Comparison of ENCODE assay signal across 9 cellular contexts in genomic region chr16:2785101-2785991, GRCh38. TPM values are rescaled to one million over a fixed set of nuclear protein-coding genes. Genes with fewer than 3 reads are reported as not detected.
DNase-seq lines count a peak whose midpoint lies in the region; ATAC-seq, FAIRE-seq and TF ChIP-seq lines count a peak whose summit lies in the region.
"Had no signal": no experiment of that assay in that cellular context is flagged by ENCODE, and none has a peak within 500 bp of the region (broad histone marks: within the 10 kb centered on the region; RNA-seq: fewer than 3 reads in every experiment).

No MANE protein-coding gene starts in this region.

- H3K27ac ChIP-seq in keratinocyte (ENCODE audit: control insufficient read depth, insufficient read depth, low read length), result no peak overlapping the region

- H3K4me3 Mint-ChIP-seq in activated T-helper 2 cell treated with anti-CD3 and anti-CD28 coated beads, Interferon-gamma antibody, Interleukin-2, Interleukin-4, amounts not matched to agents 10 μg/mL and 5 μg/mL and 100 μg/mL, durations not matched to agents 14 hours and 24 hours and 36 hours (ENCODE audit: low read depth), result peak overlapping the region; percentile 72
- H3K4me3 Mint-ChIP-seq in stimulated activated naive CD8-positive, alpha-beta T cell treated with anti-CD3 and anti-CD28 coated beads, Interleukin-15, amount 100 ng/mL, for 72 hours, result peak overlapping the region; percentile 90 to 94

- peak in 1 of 3 experiments; percentile 28 for TF ChIP-seq CTCF in keratinocyte (optimal IDR thresholded peaks at IDR 0.05 in 1 of 3, IDR thresholded peaks at IDR 0.05 in 1 of 3, conservative IDR thresholded peaks at IDR 0.05 in 1 of 3; ENCODE audit: extremely low read depth in 1 of 3, insufficient read depth in 2 of 3, low read length in 3 of 3)

- no peaks in the 10 kb centered on the region for H3K9me3 ChIP-seq in keratinocyte (ENCODE audit: control insufficient read depth, low read depth, low read length)

- peaks cover 21% of the 10 kb centered on the region for H3K27me3 Mint-ChIP-seq in activated T-helper 2 cell treated with anti-CD3 and anti-CD28 coated beads, Interferon-gamma antibody, Interleukin-2, Interleukin-4, amounts not matched to agents 10 μg/mL and 5 μg/mL and 100 μg/mL, durations not matched to agents 14 hours and 24 hours and 36 hours (ENCODE audit: low read depth)
- H3K27me3 Mint-ChIP-seq in stimulated activated naive CD8-positive, alpha-beta T cell treated with anti-CD3 and anti-CD28 coated beads, Interleukin-15, amount 100 ng/mL, for 72 hours, result peaks cover 17% of the 10 kb centered on the region

- dilution Hi-C loops in keratinocyte (cut with MboI; ENCODE audit: extremely low pct_ligation_motif_present, low sequenced_read_pairs), result no loop called here

- H3K4me1 Mint-ChIP-seq in activated T-helper 2 cell treated with anti-CD3 and anti-CD28 coated beads, Interferon-gamma antibody, Interleukin-2, Interleukin-4, amounts not matched to agents 10 μg/mL and 5 μg/mL and 100 μg/mL, durations not matched to agents 14 hours and 24 hours and 36 hours (ENCODE audit: low read depth), result peaks cover 2% of the 10 kb centered on the region
- peaks cover 30% of the 10 kb centered on the region for H3K4me1 Mint-ChIP-seq in stimulated activated naive CD8-positive, alpha-beta T cell treated with anti-CD3 and anti-CD28 coated beads, Interleukin-15, amount 100 ng/mL, for 72 hours

- no peaks in the 10 kb centered on the region for H3K4me1 ChIP-seq in keratinocyte (ENCODE audit: control insufficient read depth, extremely low read depth, insufficient read depth, low read length)

- no peaks in the 10 kb centered on the region for H3K36me3 ChIP-seq in keratinocyte (ENCODE audit: control insufficient read depth in 2 of 2, extremely low read depth in 1 of 2, insufficient read depth in 2 of 2, low read length in 2 of 2)

- H3K27ac Mint-ChIP-seq in activated T-helper 2 cell treated with anti-CD3 and anti-CD28 coated beads, Interferon-gamma antibody, Interleukin-2, Interleukin-4, amounts not matched to agents 10 μg/mL and 5 μg/mL and 100 μg/mL, durations not matched to agents 14 hours and 24 hours and 36 hours, result peak overlapping the region; percentile 62
- peak overlapping the region; percentile 93 to 94 for H3K27ac Mint-ChIP-seq in stimulated activated naive CD8-positive, alpha-beta T cell treated with anti-CD3 and anti-CD28 coated beads, Interleukin-15, amount 100 ng/mL, for 72 hours

- intact Hi-C loops in activated T-helper 2 cell treated with anti-CD3 and anti-CD28 coated beads, Interferon-gamma antibody, Interleukin-2, Interleukin-4, amounts not matched to agents 10 μg/mL and 5 μg/mL and 100 μg/mL, durations not matched to agents 14 hours and 24 hours and 36 hours (cut with micrococcal nuclease), result no loop called here

- H2AFZ ChIP-seq in keratinocyte (ENCODE audit: control insufficient read depth, low read length), result peak overlapping the region; percentile 30

- H3K9me3 Mint-ChIP-seq in activated T-helper 2 cell treated with anti-CD3 and anti-CD28 coated beads, Interferon-gamma antibody, Interleukin-2, Interleukin-4, amounts not matched to agents 10 μg/mL and 5 μg/mL and 100 μg/mL, durations not matched to agents 14 hours and 24 hours and 36 hours, result no peaks in the 10 kb centered on the region
- H3K9me3 Mint-ChIP-seq in stimulated activated naive CD8-positive, alpha-beta T cell treated with anti-CD3 and anti-CD28 coated beads, Interleukin-15, amount 100 ng/mL, for 72 hours, result no peaks in the 10 kb centered on the region

- peak overlapping the region; percentile 54 for H3K4me2 ChIP-seq in keratinocyte (ENCODE audit: control insufficient read depth, extremely low read depth, insufficient read depth, low read depth, low read length)

- H3K27me3 ChIP-seq in keratinocyte (ENCODE audit: control insufficient read depth, extremely low read depth, insufficient read depth, low read length), result peaks cover 49% of the 10 kb centered on the region

- no peak for FAIRE-seq in keratinocyte (lab: Jason Lieb, UNC)
- FAIRE-seq: A204.1 had no signal

- H3K4me3 ChIP-seq in keratinocyte (ENCODE audit: control insufficient read depth in 2 of 3, extremely low read depth in 1 of 3, insufficient read depth in 2 of 3, low read depth in 1 of 3, low read length in 3 of 3), result peak overlapping the region in 2 of 3 experiments; percentile 7 to 27

- H3K9ac ChIP-seq in keratinocyte (ENCODE audit: control insufficient read depth, extremely low read depth, insufficient read depth, low read length), result no peak overlapping the region

- H3K36me3 Mint-ChIP-seq in activated T-helper 2 cell treated with anti-CD3 and anti-CD28 coated beads, Interferon-gamma antibody, Interleukin-2, Interleukin-4, amounts not matched to agents 10 μg/mL and 5 μg/mL and 100 μg/mL, durations not matched to agents 14 hours and 24 hours and 36 hours (ENCODE audit: low read depth), result no peaks in the 10 kb centered on the region

- no peaks in the 10 kb centered on the region for H3K79me2 ChIP-seq in keratinocyte (ENCODE audit: control insufficient read depth, insufficient read depth, low read length)

- DNase-seq in NCI-H1417 (lab: John Stamatoyannopoulos, UW) (peak in 2 of 3 experiments; percentile 64 to 69), NCI-H1417 treated with DMSO at 0.1 percent for 48 hours (lab: John Stamatoyannopoulos, UW) (no peak), keratinocyte (ENCODE audit: low read depth, low spot score) (no peak), GM19240 (ENCODE audit: insufficient read length, low spot score) (no peak), NCI-H510A treated with DMSO at 0.1 percent for 48 hours (lab: John Stamatoyannopoulos, UW) (no peak)
- DNase-seq in activated T-helper 2 cell treated with anti-CD3 and anti-CD28 coated beads, Interferon-gamma antibody, Interleukin-2, Interleukin-4, amounts not matched to agents 10 μg/mL and 5 μg/mL and 100 μg/mL, durations not matched to agents 14 hours and 24 hours and 36 hours (ENCODE audit: low spot score), result no peak
- peak; percentile 54 to 58 for DNase-seq in stimulated activated naive CD8-positive, alpha-beta T cell treated with anti-CD3 and anti-CD28 coated beads, Interleukin-15, amount 100 ng/mL, for 72 hours

- no peaks in the 10 kb centered on the region for H3K9me1 ChIP-seq in keratinocyte (ENCODE audit: control insufficient read depth, extremely low read depth, insufficient read depth, low read length)

- ATAC-seq in stimulated activated naive CD8-positive, alpha-beta T cell treated with anti-CD3 and anti-CD28 coated beads, Interleukin-15, amount 100 ng/mL, for 72 hours, result peak; percentile 75
- ATAC-seq in HG03196 (IDR thresholded peaks at IDR 0.05; ENCODE audit: unreplicated experiment), result no peak

- H4K20me1 ChIP-seq in keratinocyte (ENCODE audit: control insufficient read depth, extremely low read depth, insufficient read depth, low read length), result no peaks in the 10 kb centered on the region

RNA-seq across cellular contexts. Expression of gene PRSS33, which starts 2.0 kb away (rescaled TPM):
- total RNA-seq in activated T-helper 2 cell treated with anti-CD3 and anti-CD28 coated beads, Interferon-gamma antibody, Interleukin-2, Interleukin-4, amounts not matched to agents 10 μg/mL and 5 μg/mL and 100 μg/mL, durations not matched to agents 14 hours and 24 hours and 36 hours, result not detected in 2 replicates
- not detected in 3 replicates for polyA plus RNA-seq in keratinocyte
- polyA plus RNA-seq in keratinocyte (2011; ENCODE audit: low read depth), result not detected
- polyA plus RNA-seq in keratinocyte (2011; cell fraction: cytosol; rRNA removed), result not detected in 2 replicates
- not detected in 2 replicates for polyA plus RNA-seq in keratinocyte (2011; cell fraction: nucleus; rRNA removed)
- polyA plus RNA-seq in keratinocyte (2012; ENCODE audit: low replicate concordance), result not detected in 2 replicates
- not detected in 3 replicates for polyA minus RNA-seq in keratinocyte
- polyA minus RNA-seq in keratinocyte (2011; cell fraction: cytosol; rRNA and poly(A)+ RNA removed), result not detected
- polyA minus RNA-seq in keratinocyte (2011; cell fraction: nucleus; rRNA and poly(A)+ RNA removed), result not detected in 2 replicates

RNA-seq across cellular contexts. Expression of gene ELOB, which starts 8.3 kb away (rescaled TPM):
- total RNA-seq in activated T-helper 2 cell treated with anti-CD3 and anti-CD28 coated beads, Interferon-gamma antibody, Interleukin-2, Interleukin-4, amounts not matched to agents 10 μg/mL and 5 μg/mL and 100 μg/mL, durations not matched to agents 14 hours and 24 hours and 36 hours, result 242 and 252 TPM in 2 replicates
- 150 to 593 TPM (median 235 TPM) in 3 replicates for polyA plus RNA-seq in keratinocyte
- polyA plus RNA-seq in keratinocyte (2011; ENCODE audit: low read depth), result 204 TPM
- 166 and 381 TPM in 2 replicates for polyA plus RNA-seq in keratinocyte (2011; cell fraction: cytosol; rRNA removed)
- 77.1 and 78.3 TPM in 2 replicates for polyA plus RNA-seq in keratinocyte (2011; cell fraction: nucleus; rRNA removed)
- polyA plus RNA-seq in keratinocyte (2012; ENCODE audit: low replicate concordance), result 427 and 463 TPM in 2 replicates
- polyA minus RNA-seq in keratinocyte, result 135 to 251 TPM (median 221 TPM) in 3 replicates
- polyA minus RNA-seq in keratinocyte (2011; cell fraction: cytosol; rRNA and poly(A)+ RNA removed), result 271 TPM
- polyA minus RNA-seq in keratinocyte (2011; cell fraction: nucleus; rRNA and poly(A)+ RNA removed), result 24.4 and 30.2 TPM in 2 replicates

RNA-seq across cellular contexts. Expression of gene PRSS41, which starts 12.9 kb away (rescaled TPM):
- total RNA-seq in activated T-helper 2 cell treated with anti-CD3 and anti-CD28 coated beads, Interferon-gamma antibody, Interleukin-2, Interleukin-4, amounts not matched to agents 10 μg/mL and 5 μg/mL and 100 μg/mL, durations not matched to agents 14 hours and 24 hours and 36 hours, result not detected in 2 replicates
- not detected in 3 replicates for polyA plus RNA-seq in keratinocyte
- polyA plus RNA-seq in keratinocyte (2011; ENCODE audit: low read depth), result not detected
- not detected in 2 replicates for polyA plus RNA-seq in keratinocyte (2011; cell fraction: cytosol; rRNA removed)
- polyA plus RNA-seq in keratinocyte (2011; cell fraction: nucleus; rRNA removed), result not detected in 2 replicates
- polyA plus RNA-seq in keratinocyte (2012; ENCODE audit: low replicate concordance), result not detected in 2 replicates
- not detected in 3 replicates for polyA minus RNA-seq in keratinocyte
- polyA minus RNA-seq in keratinocyte (2011; cell fraction: cytosol; rRNA and poly(A)+ RNA removed), result not detected
- not detected in 2 replicates for polyA minus RNA-seq in keratinocyte (2011; cell fraction: nucleus; rRNA and poly(A)+ RNA removed)

RNA-seq across cellular contexts. Expression of gene PRSS21, which starts 31.7 kb away (rescaled TPM):
- 11.4 and 11.5 TPM in 2 replicates for total RNA-seq in activated T-helper 2 cell treated with anti-CD3 and anti-CD28 coated beads, Interferon-gamma antibody, Interleukin-2, Interleukin-4, amounts not matched to agents 10 μg/mL and 5 μg/mL and 100 μg/mL, durations not matched to agents 14 hours and 24 hours and 36 hours
- 0.52 to 1.0 TPM (median 0.99 TPM) in 3 replicates for polyA plus RNA-seq in keratinocyte
- not detected for polyA plus RNA-seq in keratinocyte (2011; ENCODE audit: low read depth)
- 0.84 and 1.3 TPM in 2 replicates for polyA plus RNA-seq in keratinocyte (2011; cell fraction: cytosol; rRNA removed)
- polyA plus RNA-seq in keratinocyte (2011; cell fraction: nucleus; rRNA removed), result 2.1 and 3.0 TPM in 2 replicates
- 0.66 and 1.7 TPM in 2 replicates for polyA plus RNA-seq in keratinocyte (2012; ENCODE audit: low replicate concordance)
- polyA minus RNA-seq in keratinocyte, result 1.5 to 3.2 TPM in 2 of 3 replicates, not detected in the other
- polyA minus RNA-seq in keratinocyte (2011; cell fraction: cytosol; rRNA and poly(A)+ RNA removed), result 4.6 TPM
- polyA minus RNA-seq in keratinocyte (2011; cell fraction: nucleus; rRNA and poly(A)+ RNA removed), result 1.3 and 1.7 TPM in 2 replicates

RNA-seq across cellular contexts. Expression of gene SRRM2, which starts 32.9 kb away (rescaled TPM):
- 694 and 701 TPM in 2 replicates for total RNA-seq in activated T-helper 2 cell treated with anti-CD3 and anti-CD28 coated beads, Interferon-gamma antibody, Interleukin-2, Interleukin-4, amounts not matched to agents 10 μg/mL and 5 μg/mL and 100 μg/mL, durations not matched to agents 14 hours and 24 hours and 36 hours
- polyA plus RNA-seq in keratinocyte, result 74.1 to 120 TPM (median 101 TPM) in 3 replicates
- polyA plus RNA-seq in keratinocyte (2011; ENCODE audit: low read depth), result 217 TPM
- polyA plus RNA-seq in keratinocyte (2011; cell fraction: cytosol; rRNA removed), result 78.2 and 121 TPM in 2 replicates
- 884 and 1,047 TPM in 2 replicates for polyA plus RNA-seq in keratinocyte (2011; cell fraction: nucleus; rRNA removed)
- polyA plus RNA-seq in keratinocyte (2012; ENCODE audit: low replicate concordance), result 295 and 403 TPM in 2 replicates
- polyA minus RNA-seq in keratinocyte, result 89.7 to 893 TPM (median 136 TPM) in 3 replicates
- polyA minus RNA-seq in keratinocyte (2011; cell fraction: cytosol; rRNA and poly(A)+ RNA removed), result 113 TPM
- polyA minus RNA-seq in keratinocyte (2011; cell fraction: nucleus; rRNA and poly(A)+ RNA removed), result 211 and 325 TPM in 2 replicates

Comparison
In these comparisons a context has a peak if more than half of its experiments do, and no peak if none do; other contexts are left out.
1. DNase-seq: peak in NCI-H1417 (2 of 3) and stimulated activated naive CD8-positive, alpha-beta T cell treated with anti-CD3 and anti-CD28 coated beads, Interleukin-15, amount 100 ng/mL, for 72 hours (2 of 2); none in NCI-H1417 treated with DMSO at 0.1 percent for 48 hours (single experiment), activated T-helper 2 cell treated with anti-CD3 and anti-CD28 coated beads, Interferon-gamma antibody, Interleukin-2, Interleukin-4, amounts not matched to agents 10 μg/mL and 5 μg/mL and 100 μg/mL, durations not matched to agents 14 hours and 24 hours and 36 hours (single experiment), keratinocyte (single experiment), GM19240 (single experiment) and NCI-H510A treated with DMSO at 0.1 percent for 48 hours (single experiment).